23 cellular contexts compared by ENCODE assay signal in genomic region chr1:208962867-208963266, GRCh38.
DNase-seq lines count a peak whose midpoint lies in the region; ATAC-seq and TF ChIP-seq lines count a peak whose summit lies in the region.
"Had no signal": no experiment of that assay in that cellular context is flagged by ENCODE, and none has a peak within 500 bp of the region (broad histone marks: within the 10 kb centered on the region; RNA-seq: fewer than 3 reads in every experiment).

No MANE protein-coding gene starts in this region.

- DNase-seq in M059J (ENCODE audit: low read depth): peak; percentile 72
- peak; percentile 27 for DNase-seq in fibroblast of the aortic adventitia (ENCODE audit: low read depth)
- no peak for DNase-seq in GM03348 (ENCODE audit: low spot score)
- no peak for DNase-seq in HEK293T (ENCODE audit: extremely low spot score)
- no peak for DNase-seq in GDM1 (lab: John Stamatoyannopoulos, UW)
- DNase-seq in activated CD8-positive, alpha-beta memory T cell treated with anti-CD3 and anti-CD28 coated beads, Interleukin-2, amount 50 U/mL, for 4 hours: no peak
- DNase-seq: 8988T; ACHN; BE2C; C1 segment of cervical spinal cord; CD4-positive, alpha-beta memory T cell; CD4-positive, CD25-positive, alpha-beta regulatory T cell; CD8-positive, alpha-beta memory T cell; COR-L47; DMS 273 treated with DMSO at 0.1 percent for 48 hours; DMS153; DMS53; DMS79 treated with DMSO at 0.1 percent for 48 hours; EL; GF-D8 had no signal

- H3K4me3 ChIP-seq in fibroblast of the aortic adventitia (ENCODE audit: low read depth, low read length): no peak overlapping the region
- H3K4me3 ChIP-seq: BLaER1, GM12878 had no signal

- CTCF ChIA-PET in HEK293T (lab: Yijun Ruan, JAX): no interaction called here

- TF ChIP-seq CTCF in fibroblast of the aortic adventitia (IDR thresholded peaks at IDR 0.05; ENCODE audit: insufficient read depth, low read length): no peak

- ATAC-seq in SK-N-SH treated with all-trans-retinoic acid at 6 μM for 48 hours: peak; percentile 95
- ATAC-seq: GM12878 had no signal

- POLR2A ChIA-PET in HEK293T (lab: Yijun Ruan, JAX): no interaction called here

TF ChIP-seq in SK-N-SH treated with all-trans-retinoic acid at 6 μM for 48 hours, 23 proteins besides CTCF, POLR2A, EP300 and RAD21:
- peak; percentile 71; the same call in 1 of the 2 replicates for TF ChIP-seq ZC3H10 (CRISPR knock-in tag; IDR thresholded peaks at IDR 0.05)
- no peak for TF ChIP-seq ZFP3 (CRISPR knock-in tag; IDR thresholded peaks at IDR 0.05)
- peak; percentile 84 for TF ChIP-seq TOX (CRISPR knock-in tag; IDR thresholded peaks at IDR 0.05; ENCODE audit: borderline replicate concordance)
- TF ChIP-seq CSDC2 (CRISPR knock-in tag; IDR thresholded peaks at IDR 0.05): no peak
- no peak for TF ChIP-seq ZNF70 (CRISPR knock-in tag; IDR thresholded peaks at IDR 0.05)

TF ChIP-seq in HEK293T, 16 proteins besides CTCF, POLR2A, EP300 and RAD21:
- TF ChIP-seq ELF4 (IDR thresholded peaks at IDR 0.05) (no peak), SP1 (IDR thresholded peaks at IDR 0.05) (no peak)

Comparison
In these comparisons a context has a peak if more than half of its experiments do, and no peak if none do; other contexts are left out.
1. DNase-seq: peak in M059J (single experiment) and fibroblast of the aortic adventitia (single experiment); none in GM03348 (single experiment), HEK293T (single experiment), GDM1 (single experiment) and activated CD8-positive, alpha-beta memory T cell treated with anti-CD3 and anti-CD28 coated beads, Interleukin-2, amount 50 U/mL, for 4 hours (single experiment).